Comparison of ENCODE assay signal across 19 cellular contexts in genomic region chr1:184069675-184070074, GRCh38. TPM values are rescaled to one million over a fixed set of nuclear protein-coding genes. Genes with fewer than 3 reads are reported as not detected.
"Had no signal": no experiment of that assay in that cellular context is flagged by ENCODE, and none has a peak within 500 bp of the region (broad histone marks: within the 10 kb centered on the region; RNA-seq: fewer than 3 reads in every experiment).

No MANE protein-coding gene starts in this region.

- H3K9ac ChIP-seq: neural progenitor cell had no signal

- DNase-seq: activated CD8-positive, alpha-beta T cell treated with anti-CD3 and anti-CD28 coated beads for 36 hours; activated gamma-delta T cell treated with Interleukin-2 at 50 U/mL for 16 hours; aorta; gastrocnemius medialis; heart left ventricle; immature natural killer cell; left cardiac atrium; lower lobe of right lung; midbrain; ovary; stimulated activated CD4-positive, alpha-beta T cell treated with anti-CD3 and anti-CD28 coated beads, Interleukin-1b, Interleukin-23, amount 100 ng/mL, for 48 hours; T-cell; T-helper 9 cell; uterus had no signal

- H3K4me1 ChIP-seq: gastrocnemius medialis, tibial nerve, uterus had no signal

- H3K9me3 ChIP-seq: gastrocnemius medialis, heart left ventricle, lower lobe of right lung, ovary, tibial nerve, uterus had no signal

- H3K36me3 ChIP-seq: gastrocnemius medialis, ovary, uterus had no signal

- H3K27ac ChIP-seq: epithelial cell of prostate, gastrocnemius medialis, heart left ventricle, lower lobe of right lung, ovary, tibial nerve, uterus, VCaP had no signal

- H3K27me3 ChIP-seq: gastrocnemius medialis, heart left ventricle, neural progenitor cell, ovary, tibial nerve, uterus had no signal

- FAIRE-seq: bronchial epithelial cell had no signal

- H3K4me3 ChIP-seq: gastrocnemius medialis, heart left ventricle, lower lobe of right lung, neural progenitor cell, ovary, tibial nerve, uterus had no signal

RNA-seq across cellular contexts. Expression of gene COLGALT2, which starts 32.1 kb away (rescaled TPM):
- total RNA-seq: bronchial epithelial cell had no signal
